Comparison of ENCODE assay signal across 8 cellular contexts in the genomic region with DNA sequence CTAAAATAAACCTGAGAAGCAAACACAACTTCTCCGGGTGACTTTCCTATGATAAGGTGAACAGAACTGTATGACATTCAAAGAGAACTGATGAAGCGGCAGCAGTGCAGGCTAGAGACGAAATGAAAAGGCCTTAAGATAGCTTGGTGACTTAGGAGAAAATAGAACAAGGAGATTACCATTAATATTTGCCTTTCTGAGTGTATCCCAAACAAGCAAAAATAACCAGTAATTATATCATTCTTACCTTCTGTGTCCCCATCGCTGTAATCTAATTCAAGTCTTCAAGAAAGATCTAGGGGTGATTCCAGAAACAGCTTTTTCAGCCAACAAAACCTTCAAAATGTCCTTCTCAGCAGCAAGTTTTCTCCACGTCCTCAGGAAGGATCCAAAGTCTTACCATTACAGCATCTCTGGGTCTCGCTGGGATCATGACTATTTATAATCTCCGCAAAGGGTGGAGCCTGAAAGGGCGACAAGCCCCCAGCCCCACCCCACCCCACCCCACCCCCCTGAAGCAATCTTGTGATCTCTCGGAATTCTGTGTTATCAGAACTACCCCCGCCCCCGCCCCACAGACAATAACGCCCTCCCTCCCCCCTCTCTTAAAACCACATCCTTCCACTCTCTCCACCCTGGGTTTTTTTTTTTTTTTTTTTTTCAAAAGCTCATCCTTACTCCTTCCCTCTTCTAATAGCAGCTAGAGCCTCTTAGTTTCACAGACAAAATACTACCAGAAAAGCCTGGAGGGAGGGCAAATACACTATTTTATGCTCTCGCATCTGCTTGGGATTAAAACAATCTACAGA. TPM values are rescaled to one million over a fixed set of nuclear protein-coding genes. Genes with fewer than 3 reads are reported as not detected.
DNase-seq lines count a peak whose midpoint lies in the region; ATAC-seq and TF ChIP-seq lines count a peak whose summit lies in the region.

Gene SLC2A3, minus strand, starts transcription at position 415 of the 809 bp plus-strand sequence. Its CDS starts 153 bp downstream, at position 262.

- H3K36me3 Mint-ChIP-seq in activated CD4-positive, alpha-beta T cell treated with anti-CD3 and anti-CD28 coated beads for 36 hours (ENCODE audit: low read depth), result peaks cover 7% of the 10 kb centered on the region

- no peak within 1 kb of the TSS for H3K4me3 Mint-ChIP-seq in activated CD4-positive, alpha-beta T cell treated with anti-CD3 and anti-CD28 coated beads for 36 hours

- intact Hi-C loops in activated CD4-positive, alpha-beta T cell treated with anti-CD3 and anti-CD28 coated beads for 36 hours (cut with DNase I, micrococcal nuclease), result loop anchor here (1.0 to 10.0 kb wide), 9 partner anchors 24 to 1821 kb away; partner anchors contain the start of genes NECAP1 (in 2 of the 2), GAPDH (in 1 of the 2) and PTPN6 (in 1 of the 2)

- no peak within 1 kb of the TSS for H3K27ac Mint-ChIP-seq in activated CD4-positive, alpha-beta T cell treated with anti-CD3 and anti-CD28 coated beads for 36 hours

- POLR2A ChIA-PET in activated CD4-positive, alpha-beta T cell treated with anti-CD3 and anti-CD28 coated beads for 36 hours (lab: Charles Lee), result interaction anchor here (0.6 to 4.1 kb wide), 5 partner anchors 24 to 132 kb away, joined by 3 to 115 read pairs (median 6); no protein-coding TSS in a partner anchor

- H3K4me3 ChIP-seq in AG09309 (ENCODE audit: control insufficient read depth, low read depth, low read length) (peak within 1 kb of the TSS; percentile 57), choroid plexus epithelial cell (ENCODE audit: low read depth, low read length) (peak within 1 kb of the TSS; percentile 75)

- TF ChIP-seq CTCF in AG09309 (IDR thresholded peaks at IDR 0.05; ENCODE audit: control insufficient read depth, insufficient read depth, low read depth, low read length, missing control alignments), result no peak
- no peak for TF ChIP-seq CTCF in choroid plexus epithelial cell (conservative IDR thresholded peaks at IDR 0.05; ENCODE audit: low read depth, low read length)

- no peaks in the 10 kb centered on the region for H3K27me3 Mint-ChIP-seq in activated CD4-positive, alpha-beta T cell treated with anti-CD3 and anti-CD28 coated beads for 36 hours

- ATAC-seq in GM19455 (IDR thresholded peaks at IDR 0.05; ENCODE audit: unreplicated experiment) (peak; percentile 33), GM18858 (IDR thresholded peaks at IDR 0.05; ENCODE audit: unreplicated experiment) (no peak)
- peak; percentile 78 for ATAC-seq in activated CD4-positive, alpha-beta T cell treated with anti-CD3 and anti-CD28 coated beads for 36 hours

- peak; percentile 83 for DNase-seq in AG09309 (ENCODE audit: low read depth)
- peak; percentile 52 for DNase-seq in NCI-H1436 (lab: John Stamatoyannopoulos, UW)
- DNase-seq in activated CD4-positive, alpha-beta T cell treated with anti-CD3 and anti-CD28 coated beads for 36 hours, result peak; percentile 85
- peak; percentile 99 for DNase-seq in choroid plexus epithelial cell (ENCODE audit: low read depth)
- peak; percentile 88 for DNase-seq in kidney glomerular epithelial cell (lab: John Stamatoyannopoulos, UW)
- peak; percentile 50 to 72 for DNase-seq in stimulated activated CD4-positive, alpha-beta T cell treated with anti-CD3 and anti-CD28 coated beads, Interleukin-15, amount 100 ng/mL, for 1 hour (ENCODE audit: low read depth in 1 of 2, low spot score in 1 of 2)

- peaks cover 14% of the 10 kb centered on the region for H3K4me1 Mint-ChIP-seq in activated CD4-positive, alpha-beta T cell treated with anti-CD3 and anti-CD28 coated beads for 36 hours

- CTCF ChIA-PET in activated CD4-positive, alpha-beta T cell treated with anti-CD3 and anti-CD28 coated beads for 36 hours (lab: Charles Lee), result interaction anchor here (0.6 to 10.2 kb wide), 7 partner anchors 22 to 142 kb away, joined by 3 to 210 read pairs (median 5); no protein-coding TSS in a partner anchor

- no peaks in the 10 kb centered on the region for H3K9me3 Mint-ChIP-seq in activated CD4-positive, alpha-beta T cell treated with anti-CD3 and anti-CD28 coated beads for 36 hours (ENCODE audit: low read depth)

RNA-seq across cellular contexts. Expression of gene SLC2A3, which starts in this region (rescaled TPM):
- 100 to 1,000 TPM; 396 to 511 TPM for total RNA-seq in activated CD4-positive, alpha-beta T cell treated with anti-CD3 and anti-CD28 coated beads for 36 hours
